ENCODE assay signal across 17 cellular contexts in genomic region chr7:36875794-36876193, GRCh38.
DNase-seq lines count a peak whose midpoint lies in the region; ATAC-seq, FAIRE-seq and TF ChIP-seq lines count a peak whose summit lies in the region.
"Had no signal": no experiment of that assay in that cellular context is flagged by ENCODE, and none has a peak within 500 bp of the region (broad histone marks: within the 10 kb centered on the region; RNA-seq: fewer than 3 reads in every experiment).

No MANE protein-coding gene starts in this region.

- TF ChIP-seq CTCF in GM12878 (IDR thresholded peaks at IDR 0.05 in 2 of 3, conservative IDR thresholded peaks at IDR 0.05 in 1 of 3; ENCODE audit: control insufficient read depth in 2 of 3, extremely low read depth in 1 of 3, insufficient read depth in 1 of 3, low read depth in 3 of 3, low read length in 3 of 3): no peak
- no peak for TF ChIP-seq CTCF in lower lobe of right lung (IDR thresholded peaks at IDR 0.05)

- H3K27me3 ChIP-seq in GM12878 (replicated peaks in 1 of 2; ENCODE audit: control insufficient read depth in 2 of 2, insufficient read depth in 2 of 2, low read length in 1 of 2) (no peaks in the 10 kb centered on the region), trophoblast cell (ENCODE audit: insufficient read depth, low read length) (no peaks in the 10 kb centered on the region), lower lobe of right lung (ENCODE audit: low read depth) (no peaks in the 10 kb centered on the region)
- H3K27me3 ChIP-seq: colonic mucosa, thyroid gland had no signal

- H3K14ac ChIP-seq in trophoblast cell (ENCODE audit: low read length): no peak overlapping the region

- H4K91ac ChIP-seq in trophoblast cell (ENCODE audit: low read depth, low read length): peak overlapping the region; percentile 51

- TF ChIP-seq POLR2A in GM12878 (IDR thresholded peaks at IDR 0.05; ENCODE audit: low read depth, low read length): no peak

- no peak overlapping the region for H3K4me3 ChIP-seq in GM12878
- no peak overlapping the region for H3K4me3 ChIP-seq in trophoblast cell (ENCODE audit: low read depth, low read length)
- no peak overlapping the region for H3K4me3 ChIP-seq in lower lobe of right lung
- H3K4me3 ChIP-seq: colonic mucosa, HAP-1, thyroid gland had no signal

- DNase-seq in G401 (ENCODE audit: low spot score): peak; percentile 51
- DNase-seq in NCI-H2081 treated with DMSO at 0.1 percent for 48 hours (lab: John Stamatoyannopoulos, UW): peak; percentile 50
- no peak for DNase-seq in GM12878 (ENCODE audit: low read depth, low spot score)
- no peak for DNase-seq in trophoblast cell
- DNase-seq in HCEC 1CT: no peak
- no peak for DNase-seq in lower lobe of right lung
- DNase-seq: activated CD4-positive, alpha-beta T cell treated with anti-CD3 and anti-CD28 coated beads, Interleukin-2, amount 50 U/mL, for 1 hour; colonic mucosa; KBM-7; midbrain; T-cell had no signal

- H3K4me1 ChIP-seq in GM12878 (ENCODE audit: control insufficient read depth, insufficient read depth, low read length): 0 out of 2 replicates have a peak, but pooled peaks cover 3% of the 10 kb centered on the region
- H3K4me1 ChIP-seq in trophoblast cell (ENCODE audit: control insufficient read depth in 1 of 2, insufficient read depth in 2 of 2, low read length in 2 of 2): peaks cover 6 to 23% of the 10 kb centered on the region in 2 experiments
- H3K4me1 ChIP-seq in lower lobe of right lung: no peaks in the 10 kb centered on the region
- H3K4me1 ChIP-seq: colonic mucosa, HAP-1 had no signal

- peaks cover 11% of the 10 kb centered on the region for H3K79me1 ChIP-seq in trophoblast cell (ENCODE audit: low read length)

- peak overlapping the region; percentile 12 for H2BK12ac ChIP-seq in trophoblast cell (ENCODE audit: low read length)

- intact Hi-C loops in GM12878 (cut with micrococcal nuclease; ENCODE audit: unreplicated experiment): no loop called here
- intact Hi-C loops in lower lobe of right lung (cut with DNase I): no loop called here

- peak overlapping the region; percentile 26 for H4K8ac ChIP-seq in trophoblast cell (ENCODE audit: low read depth, low read length)

- no peak overlapping the region for H3K23ac ChIP-seq in trophoblast cell (ENCODE audit: low read length)

- H3K18ac ChIP-seq in trophoblast cell (ENCODE audit: low read length): peak overlapping the region; percentile 3

- H3K36me3 ChIP-seq in GM12878 (ENCODE audit: control insufficient read depth in 2 of 2, insufficient read depth in 2 of 2, low read length in 1 of 2) (peaks cover 2 to 19% of the 10 kb centered on the region in 2 experiments), trophoblast cell (ENCODE audit: control insufficient read depth in 1 of 2, insufficient read depth in 2 of 2, low read length in 2 of 2) (peaks cover 0 to 7% of the 10 kb centered on the region in 2 experiments), lower lobe of right lung (peaks cover 47% of the 10 kb centered on the region)
- H3K36me3 ChIP-seq: colonic mucosa, HAP-1 had no signal

- no TSS peak for BruUV-seq in GM12878 (replicated peaks; lab: Mats Ljungman, UMichigan)

- H3K4ac ChIP-seq in trophoblast cell (ENCODE audit: low read depth, low read length): no peak overlapping the region

- H2BK120ac ChIP-seq in trophoblast cell (ENCODE audit: insufficient read depth, low read length, poor library complexity): no peak overlapping the region

- SMC1A ChIA-PET in GM12878 (lab: Charles Lee; ENCODE audit: uncharacterized antibody, unreplicated experiment): interaction anchor here (0.9 kb wide), 1 partner anchor 35 kb away, joined by 3 read pairs; no protein-coding TSS in a partner anchor

- no peak for TF ChIP-seq EP300 in GM12878 (IDR thresholded peaks at IDR 0.05; ENCODE audit: borderline replicate concordance in 1 of 2, control insufficient read depth in 1 of 2, low read depth in 2 of 2, low read length in 2 of 2)

- no peak overlapping the region for H3K4me2 ChIP-seq in GM12878 (ENCODE audit: control insufficient read depth, insufficient read depth)
- no peak overlapping the region for H3K4me2 ChIP-seq in trophoblast cell (ENCODE audit: low read length)

- H2AK5ac ChIP-seq in trophoblast cell (ENCODE audit: low read length): no peak overlapping the region

- H4K12ac ChIP-seq in trophoblast cell (ENCODE audit: low read depth, low read length): no peak overlapping the region

- in situ Hi-C loops in G401 (cut with HindIII; ENCODE audit: low sequenced_read_pairs) (no loop called here), GM12878 (cut with MboI) (no loop called here)

- RAD21 ChIA-PET in GM12878 (lab: Charles Lee; ENCODE audit: unreplicated experiment): interaction anchor here (1.7 kb wide), 1 partner anchor 306 kb away, joined by 6 read pairs; no protein-coding TSS in a partner anchor

- H4K20me1 ChIP-seq in GM12878 (ENCODE audit: control insufficient read depth, insufficient read depth): no peaks in the 10 kb centered on the region

- FAIRE-seq in GM12878 (lab: Jason Lieb, UNC): no peak
- FAIRE-seq: astrocyte, D721Med had no signal

- H3K27ac ChIP-seq in GM12878 (ENCODE audit: control insufficient read depth, insufficient read depth) (no peak overlapping the region), trophoblast cell (ENCODE audit: low read depth, low read length) (no peak overlapping the region), lower lobe of right lung (no peak overlapping the region)
- H3K27ac ChIP-seq: colonic mucosa had no signal

- POLR2A ChIA-PET in GM12878 (lab: Charles Lee): no interaction called here

- no peak for ATAC-seq in GM12878
- ATAC-seq in HG03196 (IDR thresholded peaks at IDR 0.05; ENCODE audit: unreplicated experiment): no peak
- ATAC-seq in lower lobe of right lung: no peak
- no peak for ATAC-seq in GM19023 (IDR thresholded peaks at IDR 0.05; ENCODE audit: unreplicated experiment)
- ATAC-seq: T-cell had no signal

- H3K79me2 ChIP-seq in GM12878 (ENCODE audit: control insufficient read depth, insufficient read depth, low read length): no peaks in the 10 kb centered on the region
- H3K79me2 ChIP-seq in trophoblast cell (ENCODE audit: control insufficient read depth, insufficient read depth, low read length, poor library complexity): no peaks in the 10 kb centered on the region

- CTCF ChIA-PET in GM12878 (lab: Yijun Ruan, JAX): interaction anchor here (0.6 to 1.1 kb wide), 3 partner anchors 15 to 121 kb away, joined by 3 read pairs; no protein-coding TSS in a partner anchor

- no peak for TF ChIP-seq RAD21 in GM12878 (IDR thresholded peaks at IDR 0.05; ENCODE audit: insufficient read depth, low read depth, low read length)

- 70% methylated on average over 2 of the region's 2 CpGs for WGBS in GM12878 (ENCODE audit: insufficient coverage, insufficient replicate concordance, low lambda C conversion rate, missing lambda C conversion rate)
- no CpG with 5 or more reads among the region's 2 CpGs for WGBS in trophoblast cell (ENCODE audit: extremely low coverage, insufficient coverage, insufficient read length)

- H3K9ac ChIP-seq in GM12878 (ENCODE audit: control insufficient read depth, insufficient read depth, low read length) (no peak overlapping the region), trophoblast cell (ENCODE audit: low read length) (no peak overlapping the region)

- no peak overlapping the region for H2BK5ac ChIP-seq in trophoblast cell (ENCODE audit: low read depth, low read length, poor library complexity)

- H3K9me3 ChIP-seq in GM12878 (replicated peaks; ENCODE audit: control insufficient read depth, insufficient read depth, low read length) (no peaks in the 10 kb centered on the region), trophoblast cell (ENCODE audit: insufficient read depth, low read depth, low read length) (no peaks in the 10 kb centered on the region), lower lobe of right lung (no peaks in the 10 kb centered on the region)
- H3K9me3 ChIP-seq: colonic mucosa, HAP-1, thyroid gland had no signal

- H2AFZ ChIP-seq in GM12878 (ENCODE audit: control insufficient read depth, low read depth, low read length) (no peak overlapping the region), trophoblast cell (ENCODE audit: insufficient read depth, low read length, poor library complexity) (no peak overlapping the region)

TF ChIP-seq in GM12878, 131 proteins besides CTCF, POLR2A, EP300 and RAD21:
- TF ChIP-seq ZNF384 (IDR thresholded peaks at IDR 0.05; ENCODE audit: borderline replicate concordance, low read depth, low read length) (no peak), RUNX3 (IDR thresholded peaks at IDR 0.05; ENCODE audit: low read length) (peak; percentile 12; the same call in 1 of the 2 replicates), SMARCA5 (IDR thresholded peaks at IDR 0.05) (no peak)

Comparison
In these comparisons a context has a peak if more than half of its experiments do, and no peak if none do; other contexts are left out.
1. DNase-seq: peak in G401 (single experiment) and NCI-H2081 treated with DMSO at 0.1 percent for 48 hours (single experiment); none in GM12878 (single experiment), trophoblast cell (0 of 2), HCEC 1CT (single experiment) and lower lobe of right lung (single experiment).